ENCODE assay signal across 8 cellular contexts in genomic region chr1:93042134-93042821, GRCh38. TPM values are rescaled to one million over a fixed set of nuclear protein-coding genes. Genes with fewer than 3 reads are reported as not detected.
DNase-seq lines count a peak whose midpoint lies in the region; ATAC-seq and TF ChIP-seq lines count a peak whose summit lies in the region.

No MANE protein-coding gene starts in this region.

- DNase-seq in GM12864 (ENCODE audit: low read depth) (peak; percentile 68), choroid plexus epithelial cell (ENCODE audit: low read depth) (peak; percentile 3), NCI-H524 (lab: John Stamatoyannopoulos, UW) (no peak), A172 (ENCODE audit: low spot score) (no peak), hippocampal formation (lab: John Stamatoyannopoulos, UW) (no peak), NCI-H1694 treated with DMSO at 0.1 percent for 48 hours (lab: John Stamatoyannopoulos, UW) (no peak)
- DNase-seq in Jurkat, Clone E6-1 (ENCODE audit: low read depth, low spot score): peak; percentile 44

- no peak for TF ChIP-seq CTCF in GM12864 (IDR thresholded peaks at IDR 0.05; ENCODE audit: low read depth, low read length, missing control alignments)
- no peak for TF ChIP-seq CTCF in choroid plexus epithelial cell (conservative IDR thresholded peaks at IDR 0.05; ENCODE audit: low read depth, low read length)

- ATAC-seq in GM21447 (IDR thresholded peaks at IDR 0.05; ENCODE audit: unreplicated experiment): peak; percentile 97

- H3K4me3 ChIP-seq in GM12864 (ENCODE audit: low read depth, low read length): peak overlapping the region; percentile 2; the same call in 1 of the 2 replicates
- no peak overlapping the region for H3K4me3 ChIP-seq in Jurkat, Clone E6-1 (ENCODE audit: low read length)
- H3K4me3 ChIP-seq in choroid plexus epithelial cell (ENCODE audit: low read depth, low read length): no peak overlapping the region

RNA-seq across cellular contexts. Expression of gene MTF2, which starts 36.8 kb away (rescaled TPM):
- 38.1 TPM for polyA plus RNA-seq in Jurkat, Clone E6-1 (2012; ENCODE audit: insufficient read depth, insufficient read length)
- 12.2 and 30.7 TPM in 2 replicates for total RNA-seq in A172 (2014; rRNA removed; shearing (Covaris generic))

Comparison
In these comparisons a context has a peak if more than half of its experiments do, and no peak if none do; other contexts are left out.
1. DNase-seq: peak in GM12864 (single experiment), Jurkat, Clone E6-1 (single experiment) and choroid plexus epithelial cell (single experiment); none in NCI-H524 (0 of 2), A172 (single experiment), hippocampal formation (0 of 2) and NCI-H1694 treated with DMSO at 0.1 percent for 48 hours (single experiment).